8 cellular contexts compared by ENCODE assay signal in the genomic region with DNA sequence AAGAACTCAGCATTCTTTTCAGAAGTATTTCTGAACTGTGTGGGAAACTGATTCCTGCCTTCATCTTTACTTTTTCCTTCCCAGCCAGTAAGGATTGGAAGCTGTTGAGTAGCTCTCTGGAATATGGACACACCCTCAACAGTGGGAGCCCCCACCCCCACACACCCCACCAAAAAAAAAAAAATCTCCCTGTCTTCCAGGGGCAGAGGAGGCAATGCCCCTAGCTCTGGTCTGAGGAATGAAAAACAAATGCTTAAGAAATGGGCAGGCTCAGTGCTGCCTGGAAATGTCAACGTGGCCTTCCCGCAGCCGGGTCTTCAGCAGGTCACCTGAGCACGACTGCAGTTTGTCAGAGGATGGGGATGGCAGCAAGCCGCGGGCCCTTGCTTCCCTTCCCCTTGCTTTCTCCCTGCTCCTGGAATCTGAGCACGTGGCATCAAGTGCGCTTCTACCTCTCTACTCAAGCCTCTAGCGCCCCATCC. TPM values are rescaled to one million over a fixed set of nuclear protein-coding genes. Genes with fewer than 3 reads are reported as not detected.
DNase-seq lines count a peak whose midpoint lies in the region; ATAC-seq and TF ChIP-seq lines count a peak whose summit lies in the region.

No MANE protein-coding gene starts in this region.

- no peaks in the 10 kb centered on the region for H3K27me3 ChIP-seq in BLaER1
- H3K27me3 ChIP-seq in fibroblast of lung (ENCODE audit: control insufficient read depth, insufficient read depth, low read length) = peaks cover 16% of the 10 kb centered on the region
- H3K27me3 ChIP-seq in skeletal muscle satellite cell (ENCODE audit: control insufficient read depth, insufficient read depth, low read length) = peaks cover 54% of the 10 kb centered on the region

- H3K4me3 ChIP-seq in BLaER1 (peak overlapping the region; percentile 76), fibroblast of lung (replicated peaks in 1 of 4; ENCODE audit: control extremely low read depth in 1 of 4, insufficient read depth in 1 of 4, low read depth in 3 of 4, low read length in 4 of 4) (peak overlapping the region in 2 of 4 experiments; percentile 48 to 50), skeletal muscle satellite cell (ENCODE audit: low read length) (peak overlapping the region; percentile 51)

- H3K9ac ChIP-seq in BLaER1 (peak overlapping the region; percentile 80), fibroblast of lung (ENCODE audit: insufficient read depth, low read length) (no peak overlapping the region), skeletal muscle satellite cell (ENCODE audit: low read depth, low read length) (no peak overlapping the region)

- H3K27ac ChIP-seq in BLaER1 (peak overlapping the region; percentile 74), fibroblast of lung (ENCODE audit: insufficient read depth, low read length) (no peak overlapping the region)

- no peaks in the 10 kb centered on the region for H3K79me2 ChIP-seq in fibroblast of lung (ENCODE audit: control insufficient read depth, insufficient read depth, low read length)

- DNase-seq in NCI-H526 treated with DMSO at 0.1 percent for 48 hours (lab: John Stamatoyannopoulos, UW) = peak; percentile 94
- peak in 1 of 2 donors; percentile 12 for DNase-seq in fibroblast of lung (ENCODE audit: low read depth in 2 of 2)
- DNase-seq in activated gamma-delta T cell (lab: John Stamatoyannopoulos, UW) = no peak
- DNase-seq in AG08395 (ENCODE audit: low spot score) = no peak
- DNase-seq in stimulated activated naive CD4-positive, alpha-beta T cell treated with Interleukin-2 at 50 U/mL for 16 hours (lab: John Stamatoyannopoulos, UW) = no peak

- H3K9me3 ChIP-seq in BLaER1 (no peaks in the 10 kb centered on the region), fibroblast of lung (ENCODE audit: control insufficient read depth, insufficient read depth, low read depth, low read length) (no peaks in the 10 kb centered on the region), skeletal muscle satellite cell (replicated peaks; ENCODE audit: low read length) (no peaks in the 10 kb centered on the region)

- no peak overlapping the region for H2AFZ ChIP-seq in fibroblast of lung (ENCODE audit: low read length)

- ATAC-seq in GM19438 (IDR thresholded peaks at IDR 0.05; ENCODE audit: low read depth, unreplicated experiment) = peak; percentile 3

- TF ChIP-seq CTCF in fibroblast of lung (conservative IDR thresholded peaks at IDR 0.05 in 1 of 2, IDR thresholded peaks at IDR 0.05 in 1 of 2; ENCODE audit: low read depth in 1 of 2, low read length in 2 of 2) = no peak

- peak overlapping the region; percentile 94 for H3K4me2 ChIP-seq in BLaER1
- H3K4me2 ChIP-seq in fibroblast of lung (ENCODE audit: extremely low read depth, insufficient read depth, low read length) = peak overlapping the region; percentile 79
- peak overlapping the region; percentile 72 for H3K4me2 ChIP-seq in skeletal muscle satellite cell (ENCODE audit: low read length)

- H4K20me1 ChIP-seq in BLaER1 (peaks cover 35% of the 10 kb centered on the region), fibroblast of lung (ENCODE audit: control insufficient read depth, extremely low read depth, insufficient read depth, low read length) (no peaks in the 10 kb centered on the region)

- H3K4me1 ChIP-seq in BLaER1 = peaks cover 74% of the 10 kb centered on the region
- peaks cover 6% of the 10 kb centered on the region for H3K4me1 ChIP-seq in fibroblast of lung (ENCODE audit: control insufficient read depth, extremely low read depth, insufficient read depth, low read length)
- H3K4me1 ChIP-seq in skeletal muscle satellite cell (ENCODE audit: control insufficient read depth, insufficient read depth, low read length) = peaks cover 8% of the 10 kb centered on the region

- H3K36me3 ChIP-seq in BLaER1 (peaks cover 35% of the 10 kb centered on the region), fibroblast of lung (ENCODE audit: control insufficient read depth, insufficient read depth, low read length) (no peaks in the 10 kb centered on the region), skeletal muscle satellite cell (ENCODE audit: insufficient read depth, low read length) (no peaks in the 10 kb centered on the region)

RNA-seq across cellular contexts. Expression of gene RGS16, which starts 0.5 kb away (rescaled TPM):
- total RNA-seq in fibroblast of lung = 0.33 and 0.77 TPM in 2 replicates
- 0.09 and 0.17 TPM in 2 replicates for polyA plus RNA-seq in fibroblast of lung
- 0.15 and 0.20 TPM in 2 replicates for polyA plus RNA-seq in fibroblast of lung (2012)
- not detected in 2 replicates for polyA minus RNA-seq in fibroblast of lung (ENCODE audit: low replicate concordance)
- total RNA-seq in skeletal muscle satellite cell (2012; rRNA removed) = 0.44 and 0.51 TPM in 2 replicates

RNA-seq across cellular contexts. Expression of gene RNASEL, which starts 14.6 kb away (rescaled TPM):
- 9.0 and 9.6 TPM in 2 replicates for total RNA-seq in fibroblast of lung
- 4.0 and 6.1 TPM in 2 replicates for polyA plus RNA-seq in fibroblast of lung
- 3.1 and 4.7 TPM in 2 replicates for polyA plus RNA-seq in fibroblast of lung (2012)
- 0.74 and 1.0 TPM in 2 replicates for polyA minus RNA-seq in fibroblast of lung (ENCODE audit: low replicate concordance)
- total RNA-seq in skeletal muscle satellite cell (2012; rRNA removed) = 5.0 and 5.8 TPM in 2 replicates
